In the genomic region with DNA sequence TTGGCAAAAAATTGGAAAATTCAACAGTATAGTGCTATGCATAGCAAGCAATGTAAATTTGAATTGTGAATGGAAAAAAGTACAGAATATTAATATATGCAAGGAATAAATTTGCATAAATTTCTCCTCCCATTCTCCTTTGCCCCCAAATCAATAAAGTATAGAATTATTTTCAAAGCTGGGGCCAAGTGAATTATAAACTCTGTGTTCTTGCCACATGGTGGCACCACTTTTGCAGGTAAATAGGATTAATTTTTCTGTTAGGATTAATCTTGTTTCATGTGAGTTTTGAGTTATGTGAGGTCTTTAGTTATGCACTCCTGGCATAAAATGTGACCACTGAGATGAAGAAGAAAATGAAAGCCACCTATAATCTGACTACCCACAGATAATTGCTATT, we compare ENCODE assay signal across 1 cellular context.
TF ChIP-seq lines count a peak whose summit lies in the region.

No MANE protein-coding gene starts in this region.

TF ChIP-seq in SK-N-SH, 30 proteins besides CTCF, POLR2A, EP300 and RAD21 (continued from another document):
- TF ChIP-seq SMC3 (IDR thresholded peaks at IDR 0.05; ENCODE audit: low read depth, low read length): 0 out of 2 replicates have a peak, but pooled peaks have one; percentile 28
- no peak for TF ChIP-seq PBX3 (IDR thresholded peaks at IDR 0.05)
- no peak for TF ChIP-seq RCOR1 (IDR thresholded peaks at IDR 0.05; ENCODE audit: low read length)
- no peak for TF ChIP-seq TEAD4 (IDR thresholded peaks at IDR 0.05; ENCODE audit: borderline replicate concordance, insufficient read depth)
